In the genomic region with DNA sequence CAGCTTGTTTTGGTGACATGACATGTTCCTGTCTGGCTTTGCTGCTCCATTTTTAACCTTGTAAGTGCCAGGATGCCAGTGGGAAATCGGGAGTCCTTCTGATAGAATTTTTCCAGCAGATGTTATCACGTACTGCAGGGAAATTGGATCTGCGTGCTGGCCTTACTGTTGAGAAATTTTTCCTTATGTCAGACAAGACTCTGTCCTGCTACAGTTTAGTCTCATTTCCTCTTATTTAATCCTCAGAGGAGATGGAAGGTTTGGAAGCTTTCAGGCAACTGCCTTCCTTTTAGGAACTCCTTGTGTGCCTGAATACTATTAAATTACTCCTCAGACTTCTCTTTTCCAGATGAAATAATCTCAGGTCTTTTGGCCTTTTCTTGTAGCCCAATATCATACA, we compare ENCODE assay signal across 1 cellular context.
TF ChIP-seq lines count a peak whose summit lies in the region.

No MANE protein-coding gene starts in this region.

TF ChIP-seq in IMR-90, 13 proteins besides CTCF, POLR2A, EP300 and RAD21 (continued from another document):
- TF ChIP-seq, protein P1, sequence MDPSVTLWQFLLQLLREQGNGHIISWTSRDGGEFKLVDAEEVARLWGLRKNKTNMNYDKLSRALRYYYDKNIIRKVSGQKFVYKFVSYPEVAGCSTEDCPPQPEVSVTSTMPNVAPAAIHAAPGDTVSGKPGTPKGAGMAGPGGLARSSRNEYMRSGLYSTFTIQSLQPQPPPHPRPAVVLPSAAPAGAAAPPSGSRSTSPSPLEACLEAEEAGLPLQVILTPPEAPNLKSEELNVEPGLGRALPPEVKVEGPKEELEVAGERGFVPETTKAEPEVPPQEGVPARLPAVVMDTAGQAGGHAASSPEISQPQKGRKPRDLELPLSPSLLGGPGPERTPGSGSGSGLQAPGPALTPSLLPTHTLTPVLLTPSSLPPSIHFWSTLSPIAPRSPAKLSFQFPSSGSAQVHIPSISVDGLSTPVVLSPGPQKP (IDR thresholded peaks at IDR 0.05; ENCODE audit: borderline replicate concordance, low read depth, low read length) = no peak
- no peak for TF ChIP-seq MAZ (IDR thresholded peaks at IDR 0.05; ENCODE audit: borderline replicate concordance, low read depth, low read length)
